Comparison of ENCODE assay signal across 8 cellular contexts in the genomic region with DNA sequence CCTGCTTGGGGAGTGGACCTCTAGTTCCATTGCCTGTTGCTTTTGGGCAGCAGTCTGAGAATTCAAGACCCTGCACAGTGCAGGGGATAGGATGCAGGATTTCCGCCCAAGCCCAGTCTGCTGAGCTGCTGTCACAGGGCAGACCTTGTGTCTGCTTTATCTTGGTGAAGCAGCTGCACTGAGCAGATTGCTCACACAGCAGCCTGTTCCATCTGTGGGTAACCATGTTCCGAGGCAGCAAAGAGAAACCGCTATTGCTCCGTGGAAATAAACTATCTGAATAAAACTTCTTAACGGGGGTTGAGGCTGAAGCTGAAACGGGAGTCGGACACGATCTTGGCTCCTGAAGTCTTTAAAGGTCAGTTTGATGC.
A peak's percentile ranks its signal among the peaks of the same experiment; 100 is the strongest.
DNase-seq lines count a peak whose midpoint lies in the region; ATAC-seq and TF ChIP-seq lines count a peak whose summit lies in the region.

No MANE protein-coding gene starts in this region.

- H4K20me1 ChIP-seq in fibroblast of lung (ENCODE audit: control insufficient read depth, extremely low read depth, insufficient read depth, low read length): no peaks in the 10 kb centered on the region

- H3K4me1 ChIP-seq in fibroblast of lung (ENCODE audit: control insufficient read depth, extremely low read depth, insufficient read depth, low read length) (peaks cover 6% of the 10 kb centered on the region), rectal smooth muscle tissue (ENCODE audit: control insufficient read depth, insufficient read depth, low read length) (peaks cover 11% of the 10 kb centered on the region), trophoblast cell (ENCODE audit: control insufficient read depth in 1 of 2, insufficient read depth in 2 of 2, low read length in 2 of 2) (peaks cover 7 to 13% of the 10 kb centered on the region in 2 experiments)

- H3K79me1 ChIP-seq in trophoblast cell (ENCODE audit: low read length): peaks cover 2% of the 10 kb centered on the region

- H3K36me3 ChIP-seq in fibroblast of lung (ENCODE audit: control insufficient read depth, insufficient read depth, low read length): peaks cover 2% of the 10 kb centered on the region
- H3K36me3 ChIP-seq in rectal smooth muscle tissue (ENCODE audit: control insufficient read depth, insufficient read depth, low read length): no peaks in the 10 kb centered on the region
- peaks cover 10 to 36% of the 10 kb centered on the region in 2 experiments for H3K36me3 ChIP-seq in trophoblast cell (ENCODE audit: control insufficient read depth in 1 of 2, insufficient read depth in 2 of 2, low read length in 2 of 2)

- no peak overlapping the region for H2AK5ac ChIP-seq in trophoblast cell (ENCODE audit: low read length)

- no CpG with 5 or more reads among the region's 8 CpGs for WGBS in trophoblast cell (ENCODE audit: extremely low coverage, insufficient coverage, insufficient read length)

- H3K9me3 ChIP-seq in fibroblast of lung (ENCODE audit: control insufficient read depth, insufficient read depth, low read depth, low read length) (no peaks in the 10 kb centered on the region), trophoblast cell (ENCODE audit: insufficient read depth, low read depth, low read length) (no peaks in the 10 kb centered on the region)

- H3K14ac ChIP-seq in trophoblast cell (ENCODE audit: low read length): no peak overlapping the region

- H3K23ac ChIP-seq in trophoblast cell (ENCODE audit: low read length): no peak overlapping the region

- H3K4me3 ChIP-seq in fibroblast of lung (replicated peaks in 1 of 4; ENCODE audit: control extremely low read depth in 1 of 4, insufficient read depth in 1 of 4, low read depth in 3 of 4, low read length in 4 of 4) (peak overlapping the region; percentile 16 to 45 (median 28)), rectal smooth muscle tissue (ENCODE audit: low read length) (peak overlapping the region; percentile 67), trophoblast cell (ENCODE audit: low read depth, low read length) (no peak overlapping the region)

- H3K18ac ChIP-seq in trophoblast cell (ENCODE audit: low read length): no peak overlapping the region

- H2BK12ac ChIP-seq in trophoblast cell (ENCODE audit: low read length): no peak overlapping the region

- H3K79me2 ChIP-seq in fibroblast of lung (ENCODE audit: control insufficient read depth, insufficient read depth, low read length) (peaks cover 16% of the 10 kb centered on the region), trophoblast cell (ENCODE audit: control insufficient read depth, insufficient read depth, low read length, poor library complexity) (no peaks in the 10 kb centered on the region)

- H3K27me3 ChIP-seq in fibroblast of lung (ENCODE audit: control insufficient read depth, insufficient read depth, low read length) (no peaks in the 10 kb centered on the region), rectal smooth muscle tissue (ENCODE audit: control insufficient read depth, insufficient read depth, low read length) (no peaks in the 10 kb centered on the region), trophoblast cell (ENCODE audit: insufficient read depth, low read length) (no peaks in the 10 kb centered on the region)

- H2AFZ ChIP-seq in fibroblast of lung (ENCODE audit: low read length) (no peak overlapping the region), trophoblast cell (ENCODE audit: insufficient read depth, low read length, poor library complexity) (no peak overlapping the region)

- H3K4me2 ChIP-seq in fibroblast of lung (ENCODE audit: extremely low read depth, insufficient read depth, low read length) (peak overlapping the region; percentile 63), trophoblast cell (ENCODE audit: low read length) (no peak overlapping the region)

- H2BK5ac ChIP-seq in trophoblast cell (ENCODE audit: low read depth, low read length, poor library complexity): no peak overlapping the region

- H2BK120ac ChIP-seq in trophoblast cell (ENCODE audit: insufficient read depth, low read length, poor library complexity): no peak overlapping the region

- no peak overlapping the region for H4K91ac ChIP-seq in trophoblast cell (ENCODE audit: low read depth, low read length)

- no peak overlapping the region for H4K12ac ChIP-seq in trophoblast cell (ENCODE audit: low read depth, low read length)

- no peak overlapping the region for H4K8ac ChIP-seq in trophoblast cell (ENCODE audit: low read depth, low read length)

- H3K27ac ChIP-seq in fibroblast of lung (ENCODE audit: insufficient read depth, low read length): peak overlapping the region; percentile 78
- peak overlapping the region; percentile 61 for H3K27ac ChIP-seq in rectal smooth muscle tissue (ENCODE audit: low read depth, low read length)
- H3K27ac ChIP-seq in trophoblast cell (ENCODE audit: low read depth, low read length): no peak overlapping the region

- H3K9ac ChIP-seq in fibroblast of lung (ENCODE audit: insufficient read depth, low read length) (no peak overlapping the region), rectal smooth muscle tissue (ENCODE audit: low read length) (peak overlapping the region; percentile 53), trophoblast cell (ENCODE audit: low read length) (no peak overlapping the region)

- peak in 2 of 3 experiments; percentile 34 to 41 for DNase-seq in activated CD8-positive, alpha-beta memory T cell treated with anti-CD3 and anti-CD28 coated beads for 48 hours (ENCODE audit: low read depth in 2 of 3, low spot score in 2 of 3)
- peak; percentile 58 to 64 for DNase-seq in fibroblast of lung (ENCODE audit: low read depth in 2 of 2)
- no peak for DNase-seq in RKO (ENCODE audit: low spot score)
- no peak for DNase-seq in trophoblast cell
- DNase-seq in COR-L47 (lab: John Stamatoyannopoulos, UW): no peak

- TF ChIP-seq CTCF in fibroblast of lung (conservative IDR thresholded peaks at IDR 0.05 in 1 of 2, IDR thresholded peaks at IDR 0.05 in 1 of 2; ENCODE audit: low read depth in 1 of 2, low read length in 2 of 2): no peak

- H3K4ac ChIP-seq in trophoblast cell (ENCODE audit: low read depth, low read length): no peak overlapping the region

- peak; percentile 45 for ATAC-seq in GM19395 (IDR thresholded peaks at IDR 0.05; ENCODE audit: unreplicated experiment)
- peak; percentile 29 for ATAC-seq in HG03565 (IDR thresholded peaks at IDR 0.05; ENCODE audit: unreplicated experiment)

Comparison
In these comparisons a context has a peak if more than half of its experiments do, and no peak if none do; other contexts are left out.
1. DNase-seq: peak in activated CD8-positive, alpha-beta memory T cell treated with anti-CD3 and anti-CD28 coated beads for 48 hours (2 of 3) and fibroblast of lung (2 of 2); none in RKO (single experiment), trophoblast cell (0 of 2) and COR-L47 (single experiment).